8 cellular contexts compared by ENCODE assay signal in genomic region chr14:21097616-21098133, GRCh38. TPM values are rescaled to one million over a fixed set of nuclear protein-coding genes. Genes with fewer than 3 reads are reported as not detected.
DNase-seq lines count a peak whose midpoint lies in the region; ATAC-seq, FAIRE-seq and TF ChIP-seq lines count a peak whose summit lies in the region.

No MANE protein-coding gene starts in this region.

- H3K4me3 ChIP-seq in breast epithelium (peak overlapping the region; percentile 61 to 88 (median 68)), vagina (peak overlapping the region; percentile 62 to 73)

- FAIRE-seq in GM12891 (lab: Jason Lieb, UNC) = no peak

- H3K9me3 Mint-ChIP-seq in memory B cell = no peaks in the 10 kb centered on the region

- no peaks in the 10 kb centered on the region for H3K36me3 Mint-ChIP-seq in memory B cell

- H3K27ac Mint-ChIP-seq in memory B cell = peak overlapping the region; percentile 82

- H3K27me3 Mint-ChIP-seq in memory B cell = peaks cover 5% of the 10 kb centered on the region

- no peaks in the 10 kb centered on the region for H3K27me3 ChIP-seq in breast epithelium
- H3K27me3 ChIP-seq in vagina = no peaks in the 10 kb centered on the region

- H3K36me3 ChIP-seq in breast epithelium (no peaks in the 10 kb centered on the region), vagina (no peaks in the 10 kb centered on the region)

- DNase-seq in Right ventricle myocardium superior (peak; percentile 50), Right ventricle myocardium inferior (ENCODE audit: missing footprints) (no peak), breast epithelium (ENCODE audit: low spot score in 2 of 2) (no peak), memory B cell (ENCODE audit: low spot score in 2 of 2) (no peak), vagina (ENCODE audit: extremely low spot score in 2 of 2) (no peak), GM12891 (ENCODE audit: insufficient read length, low spot score) (no peak), LoVo (ENCODE audit: low spot score) (no peak)

- no peaks in the 10 kb centered on the region for H3K9me3 ChIP-seq in breast epithelium
- no peaks in the 10 kb centered on the region for H3K9me3 ChIP-seq in vagina

- H3K4me1 Mint-ChIP-seq in memory B cell = peaks cover 5% of the 10 kb centered on the region

- H3K4me3 Mint-ChIP-seq in memory B cell = peak overlapping the region; percentile 82

- H3K27ac ChIP-seq in breast epithelium = peak overlapping the region; percentile 94 to 98
- H3K27ac ChIP-seq in vagina = peak overlapping the region; percentile 95

- H3K4me1 ChIP-seq in breast epithelium (peaks cover 0 to 5% of the 10 kb centered on the region in 2 donors), vagina (peaks cover 49% of the 10 kb centered on the region)

- intact Hi-C loops in Right ventricle myocardium superior (cut with DNase I) (no loop called here), Right ventricle myocardium inferior (cut with DNase I) (no loop called here), breast epithelium (cut with DNase I; ENCODE audit: low total_unique reads) (no loop called here), vagina (cut with DNase I) (no loop called here)

- no peak for TF ChIP-seq POLR2A in breast epithelium (IDR thresholded peaks at IDR 0.05)
- no peak for TF ChIP-seq POLR2A in vagina (IDR thresholded peaks at IDR 0.05)
- no peak for TF ChIP-seq POLR2A in GM12891 (IDR thresholded peaks at IDR 0.05; ENCODE audit: low read depth, low read length)

- no peak for TF ChIP-seq CTCF in breast epithelium (IDR thresholded peaks at IDR 0.05)
- TF ChIP-seq CTCF in vagina (IDR thresholded peaks at IDR 0.05) = no peak

- ATAC-seq in Right ventricle myocardium superior (ENCODE audit: poor library complexity) (peak; percentile 9), Right ventricle myocardium inferior (no peak), memory B cell (ENCODE audit: low read depth) (peak; percentile 14), GM21528 (IDR thresholded peaks at IDR 0.05; ENCODE audit: low FRiP score, unreplicated experiment) (no peak)

TF ChIP-seq in GM12891, 5 proteins besides CTCF, POLR2A, EP300 and RAD21:
- TF ChIP-seq PAX5 (IDR thresholded peaks at IDR 0.05; ENCODE audit: insufficient read depth, low read length, severe bottlenecking) (no peak), POLR2AphosphoS5 (IDR thresholded peaks at IDR 0.05; ENCODE audit: low read depth, low read length) (no peak), POU2F2 (IDR thresholded peaks at IDR 0.05; ENCODE audit: low read depth, low read length) (no peak), TAF1 (IDR thresholded peaks at IDR 0.05; ENCODE audit: low read depth, low read length) (no peak), SPI1 (IDR thresholded peaks at IDR 0.05; ENCODE audit: low read depth, low read length) (no peak)

RNA-seq across cellular contexts. Expression of gene ZNF219, which starts 0.8 kb away (rescaled TPM):
- total RNA-seq in Right ventricle myocardium superior (50.0 TPM), Right ventricle myocardium inferior (49.4 TPM), breast epithelium (10 to 100 TPM; 32.4 to 62.2 (median 32.8) TPM), vagina (69.2 TPM)
- polyA plus RNA-seq in GM12891 (2012; ENCODE audit: low read depth, missing spikeins) = 1.5 TPM

RNA-seq across cellular contexts. Expression of gene TMEM253, which starts 3.2 kb away (rescaled TPM):
- total RNA-seq in Right ventricle myocardium superior (0.43 TPM), Right ventricle myocardium inferior (0.41 TPM), breast epithelium (1 to 10 TPM in 1 of 3 donors, under 1 TPM in 2; 0.44 to 1.3 (median 0.98) TPM), vagina (not detected)
- not detected for polyA plus RNA-seq in GM12891 (2012; ENCODE audit: low read depth, missing spikeins)

RNA-seq across cellular contexts. Expression of gene ARHGEF40, which starts 27.6 kb away (rescaled TPM):
- total RNA-seq in Right ventricle myocardium superior = 21.2 TPM
- 25.5 TPM for total RNA-seq in Right ventricle myocardium inferior
- total RNA-seq in breast epithelium = 10 to 100 TPM; 33.7 to 51.4 (median 40.6) TPM
- 36.3 TPM for total RNA-seq in vagina
- 0.05 TPM for polyA plus RNA-seq in GM12891 (2012; ENCODE audit: low read depth, missing spikeins)

RNA-seq across cellular contexts. Expression of gene RNASE8, which starts 40.1 kb away (rescaled TPM):
- not detected for total RNA-seq in Right ventricle myocardium superior
- not detected for total RNA-seq in Right ventricle myocardium inferior
- total RNA-seq in breast epithelium = not detected
- total RNA-seq in vagina = not detected
- not detected for polyA plus RNA-seq in GM12891 (2012; ENCODE audit: low read depth, missing spikeins)

RNA-seq across cellular contexts. Expression of gene RNASE7, which starts 55.5 kb away (rescaled TPM):
- total RNA-seq in Right ventricle myocardium superior (not detected), Right ventricle myocardium inferior (not detected), breast epithelium (1 to 10 TPM in 2 of 3 donors, not detected in 1; 1.6 to 3.1 TPM), vagina (18.2 TPM)
- polyA plus RNA-seq in GM12891 (2012; ENCODE audit: low read depth, missing spikeins) = not detected

Comparison
In these comparisons a context has a peak if more than half of its experiments do, and no peak if none do; other contexts are left out.
1. ATAC-seq: peak in Right ventricle myocardium superior (single experiment) and memory B cell (single experiment); none in Right ventricle myocardium inferior (single experiment) and GM21528 (single experiment).